11 cellular contexts compared by ENCODE assay signal in genomic region chr10:10831085-10831484, GRCh38.
DNase-seq lines count a peak whose midpoint lies in the region; ATAC-seq and TF ChIP-seq lines count a peak whose summit lies in the region.
"Had no signal": no experiment of that assay in that cellular context is flagged by ENCODE, and none has a peak within 500 bp of the region (broad histone marks: within the 10 kb centered on the region; RNA-seq: fewer than 3 reads in every experiment).

No MANE protein-coding gene starts in this region.

- TF ChIP-seq POLR2A in tibial nerve (IDR thresholded peaks at IDR 0.05), result no peak
- no peak for TF ChIP-seq POLR2A in testis (IDR thresholded peaks at IDR 0.05)

- TF ChIP-seq CTCF in lung (IDR thresholded peaks at IDR 0.05; ENCODE audit: control extremely low read depth, extremely low read depth) (no peak), tibial nerve (IDR thresholded peaks at IDR 0.05) (no peak), testis (IDR thresholded peaks at IDR 0.05) (no peak)

- intact Hi-C loops in testis (cut with DNase I; ENCODE audit: low total_unique reads), result no loop called here

- DNase-seq in LHCN-M2 (ENCODE audit: low read depth), result peak; percentile 92
- peak; percentile 30 to 96 for DNase-seq in dermis microvascular lymphatic vessel endothelial cell (ENCODE audit: low read depth in 2 of 2)
- DNase-seq in lung (ENCODE audit: low spot score), result peak; percentile 80
- DNase-seq in tibial nerve (ENCODE audit: low spot score in 2 of 2), result peak in 1 of 2 donors; percentile 25
- no peak for DNase-seq in testis
- no peak for DNase-seq in activated CD4-positive, alpha-beta T cell treated with anti-CD3 and anti-CD28 coated beads for 4 hours
- no peak for DNase-seq in stimulated activated effector memory CD8-positive, alpha-beta T cell treated with anti-CD3 and anti-CD28 coated beads, Interleukin-12 subunit alpha, Interleukin-12 subunit beta, amount 100 ng/mL, for 72 hours (ENCODE audit: low spot score in 2 of 2)
- DNase-seq: GF-D8, NCI-H1694, T-helper 1 cell had no signal

- H3K9me3 ChIP-seq in lung (ENCODE audit: control insufficient read depth in 2 of 2, insufficient read depth in 1 of 2, low read length in 1 of 2), result no peaks in the 10 kb centered on the region
- no peaks in the 10 kb centered on the region for H3K9me3 ChIP-seq in tibial nerve
- no peaks in the 10 kb centered on the region for H3K9me3 ChIP-seq in testis

- H3K27me3 ChIP-seq in lung (ENCODE audit: control insufficient read depth, insufficient read depth) (no peaks in the 10 kb centered on the region), tibial nerve (no peaks in the 10 kb centered on the region), testis (no peaks in the 10 kb centered on the region)

- H3K36me3 ChIP-seq in lung (ENCODE audit: control insufficient read depth in 2 of 2, insufficient read depth in 2 of 2, low read length in 2 of 2) (no peaks in the 10 kb centered on the region), tibial nerve (no peaks in the 10 kb centered on the region), testis (ENCODE audit: low read depth, missing control alignments) (no peaks in the 10 kb centered on the region)

- H3K27ac Mint-ChIP-seq in stimulated activated effector memory CD8-positive, alpha-beta T cell treated with anti-CD3 and anti-CD28 coated beads, Interleukin-12 subunit alpha, Interleukin-12 subunit beta, amount 100 ng/mL, for 72 hours, result no peak overlapping the region

- H3K36me3 Mint-ChIP-seq in stimulated activated effector memory CD8-positive, alpha-beta T cell treated with anti-CD3 and anti-CD28 coated beads, Interleukin-12 subunit alpha, Interleukin-12 subunit beta, amount 100 ng/mL, for 72 hours, result no peaks in the 10 kb centered on the region

- no peaks in the 10 kb centered on the region for H3K9me3 Mint-ChIP-seq in stimulated activated effector memory CD8-positive, alpha-beta T cell treated with anti-CD3 and anti-CD28 coated beads, Interleukin-12 subunit alpha, Interleukin-12 subunit beta, amount 100 ng/mL, for 72 hours

- 48 to 73% methylated on average over 8 of the region's 8 CpGs for WGBS in lung, 2 donors
- WGBS in tibial nerve, 2 donors, result 70 to 75% methylated on average over 8 of the region's 8 CpGs
- WGBS in testis, 2 donors, result 80 to 96% methylated on average over 4 to 8 of the region's 8 CpGs

- H3K4me1 Mint-ChIP-seq in stimulated activated effector memory CD8-positive, alpha-beta T cell treated with anti-CD3 and anti-CD28 coated beads, Interleukin-12 subunit alpha, Interleukin-12 subunit beta, amount 100 ng/mL, for 72 hours, result no peaks in the 10 kb centered on the region

- no peak overlapping the region for H3K4me3 Mint-ChIP-seq in stimulated activated effector memory CD8-positive, alpha-beta T cell treated with anti-CD3 and anti-CD28 coated beads, Interleukin-12 subunit alpha, Interleukin-12 subunit beta, amount 100 ng/mL, for 72 hours

- peak; percentile 87 for ATAC-seq in lung (ENCODE audit: insufficient read depth, low FRiP score)
- no peak for ATAC-seq in GM19023 (IDR thresholded peaks at IDR 0.05; ENCODE audit: unreplicated experiment)
- no peak for ATAC-seq in stimulated activated effector memory CD8-positive, alpha-beta T cell treated with anti-CD3 and anti-CD28 coated beads, Interleukin-12 subunit alpha, Interleukin-12 subunit beta, amount 100 ng/mL, for 72 hours

- peak in 1 of 2 donors; percentile 52 for TF ChIP-seq EP300 in tibial nerve (IDR thresholded peaks at IDR 0.05)

- H3K4me1 ChIP-seq in lung (ENCODE audit: control insufficient read depth in 2 of 2, insufficient read depth in 2 of 2, low read length in 2 of 2) (peaks cover 2 to 6% of the 10 kb centered on the region in 2 donors), tibial nerve (peaks cover 0 to 17% (median 2%) of the 10 kb centered on the region in 4 donors), testis (no peaks in the 10 kb centered on the region)

- H3K4me3 ChIP-seq in lung, result no peak overlapping the region
- no peak overlapping the region for H3K4me3 ChIP-seq in tibial nerve
- H3K4me3 ChIP-seq in testis, result no peak overlapping the region

- H3K27ac ChIP-seq in lung (ENCODE audit: low read depth in 1 of 2, low read length in 1 of 2) (peak overlapping the region; percentile 42 to 69), tibial nerve (peak overlapping the region; percentile 40 to 87 (median 54)), testis (no peak overlapping the region)

Comparison
In these comparisons a context has a peak if more than half of its experiments do, and no peak if none do; other contexts are left out.
1. DNase-seq: peak in LHCN-M2 (single experiment), dermis microvascular lymphatic vessel endothelial cell (2 of 2) and lung (single experiment); none in testis (single experiment), activated CD4-positive, alpha-beta T cell treated with anti-CD3 and anti-CD28 coated beads for 4 hours (0 of 2) and stimulated activated effector memory CD8-positive, alpha-beta T cell treated with anti-CD3 and anti-CD28 coated beads, Interleukin-12 subunit alpha, Interleukin-12 subunit beta, amount 100 ng/mL, for 72 hours (0 of 2).
2. H3K27ac ChIP-seq: peak in lung (2 of 2) and tibial nerve (4 of 4); none in testis (0 of 2).